In the genomic region with DNA sequence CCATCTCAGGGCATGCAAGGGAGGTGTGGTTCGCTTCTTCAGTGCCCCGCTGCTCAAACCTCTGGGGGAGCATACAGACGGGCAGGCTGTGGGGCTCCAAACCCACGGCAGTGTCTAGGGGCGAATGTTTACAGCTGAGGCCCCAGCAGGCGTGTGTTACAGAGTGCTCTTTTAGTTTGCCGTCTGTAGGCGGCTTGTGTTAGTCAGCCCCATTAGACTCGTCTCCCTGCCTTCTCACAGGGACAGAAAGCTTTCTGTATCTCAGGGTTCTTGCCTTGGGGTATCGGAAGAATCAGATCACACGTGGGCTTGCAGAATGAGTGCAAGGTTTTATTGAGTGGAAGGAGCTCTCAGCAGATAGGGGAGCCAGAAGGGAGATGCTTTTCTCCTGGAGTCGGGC, we compare ENCODE assay signal across 34 cellular contexts. TPM values are rescaled to one million over a fixed set of nuclear protein-coding genes. Genes with fewer than 3 reads are reported as not detected.
"Had no signal": no experiment of that assay in that cellular context is flagged by ENCODE, and none has a peak within 500 bp of the region (broad histone marks: within the 10 kb centered on the region; RNA-seq: fewer than 3 reads in every experiment).

No MANE protein-coding gene starts in this region.

- H3K36me3 ChIP-seq: neural progenitor cell, ovary, spleen, stomach, thoracic aorta, thyroid gland, tibial nerve, upper lobe of left lung, vagina had no signal

- H3K4me3 ChIP-seq: neural progenitor cell, ovary, psoas muscle, skin epidermis, smooth muscle cell, spleen, stomach, thoracic aorta, thyroid gland, tibial nerve, upper lobe of left lung, vagina had no signal

- H3K27me3 ChIP-seq: neural progenitor cell, ovary, spleen, stomach, thyroid gland, tibial nerve, upper lobe of left lung, vagina had no signal

- H3K27me3 Mint-ChIP-seq: progenitor cell of endocrine pancreas; stimulated activated naive CD8-positive, alpha-beta T cell treated with anti-CD3 and anti-CD28 coated beads, Interleukin-15, Interleukin-2, amounts not matched to agents 100 ng/mL and 50 ng/mL, for 24 hours had no signal

- H3K27ac Mint-ChIP-seq: natural killer cell; nephron; neural progenitor cell; progenitor cell of endocrine pancreas; stimulated activated memory B cell treated with anti-CD40 and anti-IgM and Interleukin-4, amounts not matched to agents 10 μg/mL and 1 μg/mL and 100 μg/mL, for 72 hours; stimulated activated naive CD8-positive, alpha-beta T cell treated with anti-CD3 and anti-CD28 coated beads, Interleukin-15, Interleukin-2, amounts not matched to agents 100 ng/mL and 50 ng/mL, for 24 hours had no signal

- ATAC-seq: natural killer cell; psoas muscle; right cardiac atrium; sciatic nerve; stimulated activated memory B cell treated with anti-CD40 and anti-IgM and Interleukin-4, amounts not matched to agents 10 μg/mL and 1 μg/mL and 100 μg/mL, for 72 hours had no signal

- H3K4me3 Mint-ChIP-seq: natural killer cell; nephron; neural progenitor cell; stimulated activated memory B cell treated with anti-CD40 and anti-IgM and Interleukin-4, amounts not matched to agents 10 μg/mL and 1 μg/mL and 100 μg/mL, for 72 hours; stimulated activated naive CD8-positive, alpha-beta T cell treated with anti-CD3 and anti-CD28 coated beads, Interleukin-15, Interleukin-2, amounts not matched to agents 100 ng/mL and 50 ng/mL, for 24 hours had no signal

- H2AFZ ChIP-seq: neural progenitor cell, parathyroid adenoma had no signal

- FAIRE-seq: urothelium cell line had no signal

- H3K4me1 Mint-ChIP-seq: nephron, neural progenitor cell had no signal

- H3K9me3 ChIP-seq: ovary, psoas muscle, spleen, stomach, thoracic aorta, thyroid gland, tibial nerve, upper lobe of left lung, vagina had no signal

- H3K79me2 ChIP-seq: parathyroid adenoma had no signal

- H3K9ac ChIP-seq: neural progenitor cell, parathyroid adenoma had no signal

- DNase-seq: natural killer cell; occipital lobe; ovary; posterior cingulate gyrus; psoas muscle; right cardiac atrium; spleen; stimulated activated CD4-positive, alpha-beta T cell treated with anti-CD3 and anti-CD28 coated beads, Interleukin-12 subunit alpha, Interleukin-12 subunit beta, amount 100 ng/mL, for 4 hours; stimulated activated CD4-positive, alpha-beta T cell treated with anti-CD3 and anti-CD28 coated beads, Interleukin-1b, Interleukin-23, amount 100 ng/mL, for 48 hours; stimulated activated CD4-positive, alpha-beta T cell treated with anti-CD3 and anti-CD28 coated beads, Interleukin-4, amount 100 ng/mL, for 1 hour; stimulated activated CD4-positive, alpha-beta T cell treated with anti-CD3 and anti-CD28 coated beads, Interleukin-4, amount 100 ng/mL, for 4 hours; stimulated activated CD8-positive, alpha-beta memory T cell treated with anti-CD3 and anti-CD28 coated beads, Interleukin-4, amount 100 ng/mL, for 48 hours; stimulated activated naive CD4-positive, alpha-beta T cell; stomach; thyroid gland; trophoblast cell; upper lobe of left lung had no signal

- H3K4me2 ChIP-seq: neural progenitor cell, smooth muscle cell had no signal

- H3K36me3 Mint-ChIP-seq: natural killer cell; neural progenitor cell; stimulated activated memory B cell treated with anti-CD40 and anti-IgM and Interleukin-4, amounts not matched to agents 10 μg/mL and 1 μg/mL and 100 μg/mL, for 72 hours had no signal

- H3K9me3 Mint-ChIP-seq: natural killer cell; stimulated activated memory B cell treated with anti-CD40 and anti-IgM and Interleukin-4, amounts not matched to agents 10 μg/mL and 1 μg/mL and 100 μg/mL, for 72 hours; stimulated activated naive CD8-positive, alpha-beta T cell treated with anti-CD3 and anti-CD28 coated beads, Interleukin-15, Interleukin-2, amounts not matched to agents 100 ng/mL and 50 ng/mL, for 24 hours had no signal

- H3K27ac ChIP-seq: neural progenitor cell, ovary, parathyroid adenoma, psoas muscle, skin epidermis, spleen, stomach, thoracic aorta, thyroid gland, tibial nerve, upper lobe of left lung, vagina had no signal

- H3K4me1 ChIP-seq: neural progenitor cell, parathyroid adenoma, psoas muscle, spleen, stomach, thyroid gland, tibial nerve, upper lobe of left lung, vagina had no signal

RNA-seq across cellular contexts. Expression of gene RS1, which starts 10.6 kb away (rescaled TPM):
- total RNA-seq: natural killer cell, osteoblast, ovary, progenitor cell of endocrine pancreas, psoas muscle, right cardiac atrium, sciatic nerve, smooth muscle cell, spleen, stomach, temporal lobe, thoracic aorta, tibial nerve, ureter, vagina had no signal
- polyA plus RNA-seq: neural cell, ovary, psoas muscle, right cardiac atrium, smooth muscle cell, stomach had no signal

RNA-seq across cellular contexts. Expression of gene PPEF1, which starts 46.2 kb away (rescaled TPM):
- total RNA-seq: sciatic nerve, thoracic aorta, vagina had no signal
